In the genomic region with DNA sequence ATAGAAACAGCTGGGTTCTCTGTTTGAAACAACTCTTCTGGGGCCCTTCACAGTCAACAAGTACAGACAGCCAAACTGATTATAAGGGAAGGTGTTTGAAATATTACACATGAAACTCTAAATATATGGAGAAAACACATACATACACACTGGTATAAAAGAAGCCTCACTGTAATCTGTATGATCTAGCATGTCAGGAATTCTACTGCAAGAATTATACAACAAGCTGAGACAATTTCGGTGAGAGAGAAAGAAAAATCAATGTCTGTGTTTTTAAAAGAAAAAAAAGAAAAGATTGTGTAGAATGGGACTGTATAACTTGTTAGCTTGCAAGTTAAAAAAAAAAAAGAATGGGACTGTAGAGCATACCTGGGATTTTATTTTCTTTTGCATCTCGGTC, we compare ENCODE assay signal across 8 cellular contexts. TPM values are rescaled to one million over a fixed set of nuclear protein-coding genes. Genes with fewer than 3 reads are reported as not detected.
DNase-seq lines count a peak whose midpoint lies in the region; ATAC-seq and TF ChIP-seq lines count a peak whose summit lies in the region.

No MANE protein-coding gene starts in this region.

- H3K4me3 ChIP-seq in left lung = no peak overlapping the region

- intact Hi-C loops in left lung (cut with DNase I) = no loop called here

- H3K27ac ChIP-seq in left lung = peak overlapping the region in 1 of 2 donors; percentile 34

- ATAC-seq in GM18498 (IDR thresholded peaks at IDR 0.05; ENCODE audit: unreplicated experiment) = peak; percentile 43
- peak; percentile 15 for ATAC-seq in GM21529 (IDR thresholded peaks at IDR 0.05; ENCODE audit: unreplicated experiment)
- ATAC-seq in HG03521 (IDR thresholded peaks at IDR 0.05; ENCODE audit: unreplicated experiment) = peak; percentile 11
- ATAC-seq in left lung = peak; percentile 21
- ATAC-seq in activated CD4-positive, CD25-positive, alpha-beta regulatory T cell treated with anti-CD3 and anti-CD28 coated beads, Interleukin-2, amount 50 U/mL, for 24 hours = no peak

- H3K36me3 ChIP-seq in left lung = no peaks in the 10 kb centered on the region

- TF ChIP-seq CTCF in left lung (IDR thresholded peaks at IDR 0.05) = no peak

- peaks cover 21 to 22% of the 10 kb centered on the region in 2 donors for H3K4me1 ChIP-seq in left lung

- H3K9me3 ChIP-seq in left lung = peaks cover 0 to 6% of the 10 kb centered on the region in 2 donors

- DNase-seq in left lung = no peak
- no peak for DNase-seq in NCI-H526 (lab: John Stamatoyannopoulos, UW)
- no peak for DNase-seq in NCI-H2107 treated with DMSO at 0.1 percent for 48 hours (lab: John Stamatoyannopoulos, UW; ENCODE audit: unreplicated experiment)
- DNase-seq in activated gamma-delta T cell (lab: John Stamatoyannopoulos, UW) = no peak

- H3K27me3 ChIP-seq in left lung = no peaks in the 10 kb centered on the region

RNA-seq across cellular contexts. Expression of gene IRS1, which starts 26.3 kb away (rescaled TPM):
- 10 to 100 TPM; 13.3 to 15.9 TPM for total RNA-seq in left lung

Comparison
In these comparisons a context has a peak if more than half of its experiments do, and no peak if none do; other contexts are left out.
1. ATAC-seq: peak in GM18498 (single experiment), GM21529 (single experiment), HG03521 (single experiment) and left lung (single experiment); none in activated CD4-positive, CD25-positive, alpha-beta regulatory T cell treated with anti-CD3 and anti-CD28 coated beads, Interleukin-2, amount 50 U/mL, for 24 hours (0 of 2).